In genomic region chr22:30386608-30386959, GRCh38 we compare ENCODE assay signal across 8 cellular contexts. TPM values are rescaled to one million over a fixed set of nuclear protein-coding genes. Genes with fewer than 3 reads are reported as not detected.
DNase-seq lines count a peak whose midpoint lies in the region; ATAC-seq, FAIRE-seq and TF ChIP-seq lines count a peak whose summit lies in the region.

No MANE protein-coding gene starts in this region.

- no peaks in the 10 kb centered on the region for H3K9me3 ChIP-seq in mucosa of rectum (ENCODE audit: control insufficient read depth in 2 of 2, low read length in 2 of 2)

- H3K4me1 ChIP-seq in mucosa of rectum (ENCODE audit: control insufficient read depth in 2 of 2, insufficient read depth in 2 of 2, low read length in 2 of 2): peaks cover 7 to 10% of the 10 kb centered on the region in 2 donors

- no peaks in the 10 kb centered on the region for H3K27me3 ChIP-seq in bronchial epithelial cell (ENCODE audit: control insufficient read depth, insufficient read depth, low read length)
- H3K27me3 ChIP-seq in mucosa of rectum (ENCODE audit: control insufficient read depth in 2 of 2, insufficient read depth in 2 of 2, low read length in 2 of 2): no peaks in the 10 kb centered on the region

- TF ChIP-seq CTCF in 22Rv1 (IDR thresholded peaks at IDR 0.05): no peak
- no peak for TF ChIP-seq CTCF in HFFc6 (IDR thresholded peaks at IDR 0.05)
- TF ChIP-seq CTCF in bronchial epithelial cell (IDR thresholded peaks at IDR 0.05; ENCODE audit: insufficient read depth, low read length, severe bottlenecking): no peak

- ATAC-seq in HG02678 (IDR thresholded peaks at IDR 0.05; ENCODE audit: unreplicated experiment): no peak

- no peaks in the 10 kb centered on the region for H3K36me3 Mint-ChIP-seq in HFFc6 (ENCODE audit: low read depth)

- H3K9ac ChIP-seq in mucosa of rectum (ENCODE audit: low read depth in 1 of 2, low read length in 2 of 2): peak overlapping the region; percentile 63 to 71

- H3K27ac ChIP-seq in 22Rv1: peak overlapping the region; percentile 56
- H3K27ac ChIP-seq in mucosa of rectum (ENCODE audit: low read depth in 2 of 2, low read length in 2 of 2): no peak overlapping the region

- H3K4me3 Mint-ChIP-seq in HFFc6: peak overlapping the region; percentile 91

- no peaks in the 10 kb centered on the region for H3K9me3 Mint-ChIP-seq in HFFc6

- peak overlapping the region; percentile 79 for H3K27ac Mint-ChIP-seq in HFFc6

- no peak for FAIRE-seq in bronchial epithelial cell (lab: Jason Lieb, UNC)

- DNase-seq in HFFc6 (no peak), bronchial epithelial cell (ENCODE audit: low read depth) (no peak), SKM-1 treated with dmso at 0.1 percent for 144 hours (lab: John Stamatoyannopoulos, UW; ENCODE audit: unreplicated experiment) (no peak), activated gamma-delta T cell (lab: John Stamatoyannopoulos, UW) (no peak), cortex of kidney (lab: John Stamatoyannopoulos, UW) (no peak)

- peak overlapping the region; percentile 51 for H3K4me3 ChIP-seq in bronchial epithelial cell (ENCODE audit: low read depth, low read length)
- H3K4me3 ChIP-seq in mucosa of rectum (ENCODE audit: low read length in 2 of 2): peak overlapping the region; percentile 71 to 73

- peaks cover 19% of the 10 kb centered on the region for H3K4me1 Mint-ChIP-seq in HFFc6 (ENCODE audit: low read depth)

- H3K36me3 ChIP-seq in bronchial epithelial cell (ENCODE audit: control insufficient read depth, insufficient read depth, low read length) (peaks cover 1% of the 10 kb centered on the region), mucosa of rectum (ENCODE audit: control insufficient read depth in 2 of 2, insufficient read depth in 2 of 2, low read length in 2 of 2) (no peaks in the 10 kb centered on the region)

- H3K27me3 Mint-ChIP-seq in HFFc6 (ENCODE audit: insufficient read depth): no peaks in the 10 kb centered on the region

RNA-seq across cellular contexts. Expression of gene RNF215, which starts 0.6 kb away (rescaled TPM):
- total RNA-seq in HFFc6 (2021; fragmentation: NEBNext Ultra II Directional; extraction: Animal tissue kit (Norgen Biotek cat#: 25700)): 10 to 100 TPM; 12.7 to 18.9 (median 15.3) TPM
- total RNA-seq in bronchial epithelial cell: 14.1 and 15.5 TPM in 2 replicates

RNA-seq across cellular contexts. Expression of gene SEC14L2, which starts 10.2 kb away (rescaled TPM):
- 10 to 100 TPM; 18.4 to 24.0 (median 22.8) TPM for total RNA-seq in HFFc6 (2021; fragmentation: NEBNext Ultra II Directional; extraction: Animal tissue kit (Norgen Biotek cat#: 25700))
- 32.6 and 34.5 TPM in 2 replicates for total RNA-seq in bronchial epithelial cell

RNA-seq across cellular contexts. Expression of gene CCDC157, which starts 29.8 kb away (rescaled TPM):
- total RNA-seq in HFFc6 (2021; fragmentation: NEBNext Ultra II Directional; extraction: Animal tissue kit (Norgen Biotek cat#: 25700)): 1 to 10 TPM; 1.4 to 1.6 (median 1.5) TPM
- total RNA-seq in bronchial epithelial cell: 0.38 and 0.53 TPM in 2 replicates

RNA-seq across cellular contexts. Expression of gene SF3A1, which starts 29.9 kb away (rescaled TPM):
- 100 to 1,000 TPM; 166 to 197 (median 181) TPM for total RNA-seq in HFFc6 (2021; fragmentation: NEBNext Ultra II Directional; extraction: Animal tissue kit (Norgen Biotek cat#: 25700))
- 17.9 and 20.1 TPM in 2 replicates for total RNA-seq in bronchial epithelial cell

RNA-seq across cellular contexts. Expression of gene MTFP1, which starts 39.0 kb away (rescaled TPM):
- total RNA-seq in HFFc6 (2021; fragmentation: NEBNext Ultra II Directional; extraction: Animal tissue kit (Norgen Biotek cat#: 25700)): 1 to 10 TPM; 1.7 to 5.7 (median 4.1) TPM
- total RNA-seq in bronchial epithelial cell: 16.0 and 53.2 TPM in 2 replicates
